ENCODE assay signal across 26 cellular contexts in genomic region chr12:5204271-5204670, GRCh38.
DNase-seq lines count a peak whose midpoint lies in the region; ATAC-seq and TF ChIP-seq lines count a peak whose summit lies in the region.
"Had no signal": no experiment of that assay in that cellular context is flagged by ENCODE, and none has a peak within 500 bp of the region (broad histone marks: within the 10 kb centered on the region; RNA-seq: fewer than 3 reads in every experiment).

No MANE protein-coding gene starts in this region.

- peak overlapping the region; percentile 71 for H3K9ac ChIP-seq in neural cell (ENCODE audit: low read length)

- H3K27me3 Mint-ChIP-seq in GM23338 (ENCODE audit: insufficient read depth, low read depth, poor library complexity) (peaks cover 4% of the 10 kb centered on the region), WTC11 (ENCODE audit: low read depth) (no peaks in the 10 kb centered on the region)

- H3K4me2 ChIP-seq in GM23338 (no peak overlapping the region), neural cell (ENCODE audit: low read length) (peak overlapping the region; percentile 51)
- H3K4me2 ChIP-seq: smooth muscle cell had no signal

- TF ChIP-seq EP300 in neural cell (conservative IDR thresholded peaks at IDR 0.05; ENCODE audit: poor library complexity, severe bottlenecking): peak; percentile 91

- H3K27me3 ChIP-seq in GM23338 (ENCODE audit: insufficient read depth): no peaks in the 10 kb centered on the region
- H3K27me3 ChIP-seq in neural cell (ENCODE audit: insufficient read depth, low read depth, low read length): no peaks in the 10 kb centered on the region
- H3K27me3 ChIP-seq: ascending aorta, testis had no signal

- POLR2A ChIA-PET in WTC11 (lab: Charles Lee): no interaction called here

- H4K20me1 ChIP-seq in GM23338 (replicated peaks; ENCODE audit: insufficient read depth) (0 out of 2 replicates have a peak, but pooled peaks cover 4% of the 10 kb centered on the region), neural cell (ENCODE audit: insufficient read depth) (no peaks in the 10 kb centered on the region)

- peak; percentile 59 for DNase-seq in GM23338 (ENCODE audit: low spot score)
- peak; percentile 78 for DNase-seq in NCI-H2107 (lab: John Stamatoyannopoulos, UW)
- no peak for DNase-seq in WTC11 (ENCODE audit: low spot score)
- no peak for DNase-seq in left lobe of liver (ENCODE audit: low spot score)
- no peak for DNase-seq in NCI-H2196 treated with DMSO at 0.1 percent for 48 hours (lab: John Stamatoyannopoulos, UW; ENCODE audit: unreplicated experiment)
- DNase-seq in activated gamma-delta T cell (lab: John Stamatoyannopoulos, UW): no peak
- no peak for DNase-seq in T-helper 1 cell
- DNase-seq: activated CD4-positive, alpha-beta T cell treated with anti-CD3 and anti-CD28 coated beads for 36 hours; activated naive CD4-positive, alpha-beta T cell treated with anti-CD3 and anti-CD28 coated beads, Interleukin-2, amount 50 U/mL, for 16 hours; activated T-cell treated with anti-CD3 and anti-CD28 coated beads, Interleukin-2, amount 50 U/mL, for 48 hours; DMS 273 treated with DMSO at 0.1 percent for 48 hours; heart left ventricle; Karpas-422; NCI-H2029; NCI-H526; occipital lobe; OCI-M1; SHP77; stimulated activated naive B cell treated with anti-CD40 and anti-IgM and Interleukin-4, amounts not matched to agents 10 μg/mL and 1 μg/mL and 100 μg/mL, for 72 hours; SW 1271; testis had no signal

- H3K27ac ChIP-seq in GM23338 (ENCODE audit: low read depth) (no peak overlapping the region), neural cell (ENCODE audit: low read length) (peak overlapping the region; percentile 90)
- H3K27ac ChIP-seq: ascending aorta, heart left ventricle, testis had no signal

- H2AFZ ChIP-seq in GM23338 (no peak overlapping the region), neural cell (ENCODE audit: low read depth, low read length) (peak overlapping the region; percentile 51)

- H3K79me2 ChIP-seq in GM23338 (replicated peaks; ENCODE audit: insufficient read depth) (no peaks in the 10 kb centered on the region), neural cell (replicated peaks; ENCODE audit: insufficient read depth, low read length) (no peaks in the 10 kb centered on the region)

- no peaks in the 10 kb centered on the region for H3F3A ChIP-seq in GM23338 (replicated peaks; ENCODE audit: low read depth)
- no peaks in the 10 kb centered on the region for H3F3A ChIP-seq in neural cell (ENCODE audit: insufficient read depth, low read length, poor library complexity, severe bottlenecking)

- H3K4me1 Mint-ChIP-seq in GM23338 (peaks cover 34% of the 10 kb centered on the region), WTC11 (peaks cover 44% of the 10 kb centered on the region)
- H3K4me1 Mint-ChIP-seq: activated CD4-positive, alpha-beta T cell treated with anti-CD3 and anti-CD28 coated beads for 36 hours; CD14-positive monocyte; central memory CD8-positive, alpha-beta T cell had no signal

- H3K9me2 ChIP-seq in GM23338 (ENCODE audit: insufficient read depth) (no peaks in the 10 kb centered on the region), neural cell (ENCODE audit: insufficient read depth, low read length) (no peaks in the 10 kb centered on the region)

- H3K4me3 ChIP-seq in GM23338 (no peak overlapping the region), neural cell (ENCODE audit: low read length) (peak overlapping the region; percentile 54)
- H3K4me3 ChIP-seq: ascending aorta, heart left ventricle, smooth muscle cell, testis had no signal

- ATAC-seq in GM23338 (peak; percentile 80), WTC11 (peak; percentile 50), left lobe of liver (no peak)
- ATAC-seq: activated CD4-positive, alpha-beta T cell treated with anti-CD3 and anti-CD28 coated beads for 36 hours; heart left ventricle; stimulated activated naive B cell treated with anti-CD40 and anti-IgM and Interleukin-4, amounts not matched to agents 10 μg/mL and 1 μg/mL and 100 μg/mL, for 72 hours had no signal

- H3K36me3 Mint-ChIP-seq in GM23338 (ENCODE audit: low read depth) (no peaks in the 10 kb centered on the region), WTC11 (no peaks in the 10 kb centered on the region)
- H3K36me3 Mint-ChIP-seq: CD14-positive monocyte; stimulated activated naive B cell treated with anti-CD40 and anti-IgM and Interleukin-4, amounts not matched to agents 10 μg/mL and 1 μg/mL and 100 μg/mL, for 72 hours had no signal

- no peak overlapping the region for H3K4me3 Mint-ChIP-seq in GM23338
- H3K4me3 Mint-ChIP-seq in WTC11: peak overlapping the region; percentile 9; the same call in 1 of the 2 replicates
- H3K4me3 Mint-ChIP-seq: activated CD4-positive, alpha-beta T cell treated with anti-CD3 and anti-CD28 coated beads for 36 hours; CD14-positive monocyte; central memory CD8-positive, alpha-beta T cell; stimulated activated naive B cell treated with anti-CD40 and anti-IgM and Interleukin-4, amounts not matched to agents 10 μg/mL and 1 μg/mL and 100 μg/mL, for 72 hours had no signal

- H3K9me3 ChIP-seq in neural cell (ENCODE audit: low read length): no peaks in the 10 kb centered on the region
- H3K9me3 ChIP-seq: ascending aorta, heart left ventricle, testis had no signal

- CTCF ChIA-PET in WTC11 (lab: Charles Lee): interaction anchor here (1.1 to 3.4 kb wide), 4 partner anchors 224 to 784 kb away, joined by 3 to 21 read pairs (median 4); no protein-coding TSS in a partner anchor

- 0 out of 4 replicates have a peak, but pooled peaks of 1 of the 2 experiments have one; percentile 7 for TF ChIP-seq CTCF in GM23338 (conservative IDR thresholded peaks at IDR 0.05; ENCODE audit: low read depth in 2 of 2)
- TF ChIP-seq CTCF in WTC11 (IDR thresholded peaks at IDR 0.05): no peak
- TF ChIP-seq CTCF in neural cell (IDR thresholded peaks at IDR 0.05; ENCODE audit: poor library complexity, severe bottlenecking): no peak

- no peaks in the 10 kb centered on the region for H3K36me3 ChIP-seq in GM23338 (ENCODE audit: insufficient read depth)
- no peaks in the 10 kb centered on the region for H3K36me3 ChIP-seq in neural cell (ENCODE audit: insufficient read depth, low read length)
- H3K36me3 ChIP-seq: ascending aorta, heart left ventricle had no signal

- peak; percentile 25 for TF ChIP-seq RAD21 in neural cell (conservative IDR thresholded peaks at IDR 0.05)

- H3K9me3 Mint-ChIP-seq in GM23338 (no peaks in the 10 kb centered on the region), WTC11 (peaks cover 7% of the 10 kb centered on the region; the same call in 1 of the 2 replicates)
- H3K9me3 Mint-ChIP-seq: CD14-positive monocyte; central memory CD8-positive, alpha-beta T cell; stimulated activated naive B cell treated with anti-CD40 and anti-IgM and Interleukin-4, amounts not matched to agents 10 μg/mL and 1 μg/mL and 100 μg/mL, for 72 hours had no signal

- peaks cover 19% of the 10 kb centered on the region; the same call in 1 of the 2 replicates for H3K4me1 ChIP-seq in GM23338 (ENCODE audit: insufficient read depth)
- H3K4me1 ChIP-seq: ascending aorta, testis had no signal

- peak overlapping the region; percentile 45; the same call in 1 of the 2 replicates for H3K27ac Mint-ChIP-seq in GM23338
- peak overlapping the region; percentile 76; the same call in 1 of the 2 replicates for H3K27ac Mint-ChIP-seq in WTC11
- H3K27ac Mint-ChIP-seq: activated CD4-positive, alpha-beta T cell treated with anti-CD3 and anti-CD28 coated beads for 36 hours; CD14-positive monocyte; stimulated activated naive B cell treated with anti-CD40 and anti-IgM and Interleukin-4, amounts not matched to agents 10 μg/mL and 1 μg/mL and 100 μg/mL, for 72 hours had no signal

TF ChIP-seq in GM23338, 12 proteins besides CTCF, POLR2A, EP300 and RAD21 (continues in another document):
- TF ChIP-seq CREB1 (CRISPR knock-in tag; IDR thresholded peaks at IDR 0.05; ENCODE audit: low read depth): no peak
- TF ChIP-seq JUNB (IDR thresholded peaks at IDR 0.05; ENCODE audit: unreplicated experiment): no peak
- TF ChIP-seq STAT1 (IDR thresholded peaks at IDR 0.05; ENCODE audit: unreplicated experiment): no peak

TF ChIP-seq in WTC11, 78 proteins besides CTCF, POLR2A, EP300 and RAD21 (continues in another document):
- TF ChIP-seq, protein P1, sequence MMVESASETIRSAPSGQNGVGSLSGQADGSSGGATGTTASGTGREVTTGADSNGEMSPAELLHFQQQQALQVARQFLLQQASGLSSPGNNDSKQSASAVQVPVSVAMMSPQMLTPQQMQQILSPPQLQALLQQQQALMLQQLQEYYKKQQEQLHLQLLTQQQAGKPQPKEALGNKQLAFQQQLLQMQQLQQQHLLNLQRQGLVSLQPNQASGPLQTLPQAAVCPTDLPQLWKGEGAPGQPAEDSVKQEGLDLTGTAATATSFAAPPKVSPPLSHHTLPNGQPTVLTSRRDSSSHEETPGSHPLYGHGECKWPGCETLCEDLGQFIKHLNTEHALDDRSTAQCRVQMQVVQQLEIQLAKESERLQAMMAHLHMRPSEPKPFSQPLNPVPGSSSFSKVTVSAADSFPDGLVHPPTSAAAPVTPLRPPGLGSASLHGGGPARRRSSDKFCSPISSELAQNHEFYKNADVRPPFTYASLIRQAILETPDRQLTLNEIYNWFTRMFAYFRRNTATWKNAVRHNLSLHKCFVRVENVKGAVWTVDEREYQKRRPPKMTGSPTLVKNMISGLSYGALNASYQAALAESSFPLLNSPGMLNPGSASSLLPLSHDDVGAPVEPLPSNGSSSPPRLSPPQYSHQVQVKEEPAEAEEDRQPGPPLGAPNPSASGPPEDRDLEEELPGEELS (CRISPR knock-in tag; IDR thresholded peaks at IDR 0.05): no peak

TF ChIP-seq in neural cell, 6 proteins besides CTCF, POLR2A, EP300 and RAD21 (continues in another document):
- peak; percentile 84 for TF ChIP-seq POLR2AphosphoS5 (IDR thresholded peaks at IDR 0.05)
- no peak for TF ChIP-seq MXI1 (conservative IDR thresholded peaks at IDR 0.05; ENCODE audit: poor library complexity, severe bottlenecking)

Comparison
In these comparisons a context has a peak if more than half of its experiments do, and no peak if none do; other contexts are left out.
1. DNase-seq: peak in GM23338 (single experiment) and NCI-H2107 (single experiment); none in WTC11 (single experiment), left lobe of liver (single experiment), NCI-H2196 treated with DMSO at 0.1 percent for 48 hours (single experiment), activated gamma-delta T cell (single experiment) and T-helper 1 cell (0 of 5).